ENCODE assay signal across 6 cellular contexts in the genomic region with DNA sequence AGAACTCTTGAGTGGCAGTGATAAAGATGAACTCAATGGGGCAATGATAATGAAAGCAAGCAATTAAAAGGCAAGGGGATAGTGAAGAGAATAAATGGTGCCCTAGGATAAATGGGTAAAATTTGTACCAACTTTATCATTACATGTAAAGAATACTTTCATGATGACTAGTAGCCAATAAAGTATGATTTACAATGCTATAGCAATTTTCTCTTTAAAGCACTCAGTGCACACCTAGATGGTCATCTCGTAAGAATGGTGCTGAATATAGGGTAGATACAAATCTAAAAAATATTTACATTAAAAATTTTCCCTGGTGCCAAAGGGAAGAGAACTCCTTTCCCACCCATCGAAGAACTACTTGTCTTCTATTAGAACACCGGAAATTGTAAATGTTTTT.
"Had no signal": no experiment of that assay in that cellular context is flagged by ENCODE, and none has a peak within 500 bp of the region (broad histone marks: within the 10 kb centered on the region; RNA-seq: fewer than 3 reads in every experiment).

No MANE protein-coding gene starts in this region.

- ATAC-seq: GM23338, HepG2 had no signal

- H3K4me3 ChIP-seq: GM23338 had no signal

- H3K27ac ChIP-seq: HL-60 had no signal

- DNase-seq: H9, HCEC 1CT, HFFc6 had no signal

- H3K4me2 ChIP-seq: GM23338 had no signal

- H2AFZ ChIP-seq: GM23338 had no signal
